8 cellular contexts compared by ENCODE assay signal in genomic region chr18:37566479-37567060, GRCh38. TPM values are rescaled to one million over a fixed set of nuclear protein-coding genes. Genes with fewer than 3 reads are reported as not detected.
DNase-seq lines count a peak whose midpoint lies in the region; ATAC-seq, FAIRE-seq and TF ChIP-seq lines count a peak whose summit lies in the region.

No MANE protein-coding gene starts in this region.

- TF ChIP-seq POLR2A in H1 (IDR thresholded peaks at IDR 0.05; ENCODE audit: control extremely low read depth in 1 of 2, low read depth in 2 of 2, low read length in 2 of 2) = no peak

- H3K56ac ChIP-seq in H1 (replicated peaks; ENCODE audit: insufficient read length, low read depth, low read length) = peak overlapping the region; percentile 49

- TF ChIP-seq CTCF in CD4-positive, alpha-beta T cell (IDR thresholded peaks at IDR 0.05) = no peak
- no peak for TF ChIP-seq CTCF in H1 (IDR thresholded peaks at IDR 0.05; ENCODE audit: control extremely low read depth in 1 of 3, insufficient read depth in 1 of 3, low read depth in 1 of 3, low read length in 3 of 3)
- TF ChIP-seq CTCF in nephron (IDR thresholded peaks at IDR 0.05; ENCODE audit: unreplicated experiment in 3 of 3) = no peak

- peaks cover 0 to 4% (median 0%) of the 10 kb centered on the region in 4 experiments; a peak in 1 of 8 replicates for H3K36me3 ChIP-seq in H1 (ENCODE audit: control insufficient read depth in 2 of 4, insufficient read depth in 4 of 4, low read length in 3 of 4)

- peak overlapping the region; percentile 63 to 87 (median 74) for H3K4me3 ChIP-seq in H1 (ENCODE audit: extremely low read depth in 1 of 4, insufficient read depth in 2 of 4, low read depth in 3 of 4, low read length in 4 of 4)

- peaks cover 0 to 14% (median 5%) of the 10 kb centered on the region in 4 experiments; a peak in 4 of 7 replicates for H3K4me1 ChIP-seq in H1 (replicated peaks in 1 of 4; ENCODE audit: control insufficient read depth in 3 of 4, insufficient read depth in 4 of 4, low read length in 3 of 4)

- FAIRE-seq in H1 (lab: Jason Lieb, UNC) = no peak

- H3K9me3 ChIP-seq in CD4-positive, alpha-beta T cell (ENCODE audit: control insufficient read depth, low read length) = no peaks in the 10 kb centered on the region
- H3K9me3 ChIP-seq in H1 (ENCODE audit: insufficient read depth in 2 of 2, low read depth in 1 of 2, low read length in 1 of 2) = no peaks in the 10 kb centered on the region

- no peak overlapping the region for H2BK5ac ChIP-seq in H1 (ENCODE audit: low read depth, low read length)

- no peak overlapping the region for H2AK5ac ChIP-seq in H1 (ENCODE audit: low read depth, low read length)

- no peak overlapping the region for H3K4ac ChIP-seq in H1 (replicated peaks; ENCODE audit: insufficient read length, low read depth, low read length)

- no peak for DNase-seq in CD4-positive, alpha-beta T cell
- DNase-seq in NCI-H1105 (lab: John Stamatoyannopoulos, UW) = peak; percentile 71
- DNase-seq in H1 (ENCODE audit: low read depth in 1 of 2, low spot score in 2 of 2) = no peak
- DNase-seq in foreskin melanocyte = no peak
- DNase-seq in natural killer cell treated with Interleukin-12 subunit alpha and Interleukin-12 subunit beta and Interleukin-15 and Interleukin-18, amount 100 ng/mL, for 72 hours (ENCODE audit: low spot score) = no peak

- no peak overlapping the region for H4K5ac ChIP-seq in H1 (ENCODE audit: insufficient read length, low read depth, low read length)

- peaks cover 83% of the 10 kb centered on the region for H3K27me3 Mint-ChIP-seq in CD4-positive, alpha-beta T cell
- peaks cover 97% of the 10 kb centered on the region for H3K27me3 Mint-ChIP-seq in nephron (ENCODE audit: low read depth)
- H3K27me3 Mint-ChIP-seq in natural killer cell treated with Interleukin-12 subunit alpha and Interleukin-12 subunit beta and Interleukin-15 and Interleukin-18, amount 100 ng/mL, for 72 hours = peaks cover 58 to 73% of the 10 kb centered on the region in 2 donors

- H3K4me1 Mint-ChIP-seq in CD4-positive, alpha-beta T cell (ENCODE audit: low read depth) = peaks cover 14% of the 10 kb centered on the region
- H3K4me1 Mint-ChIP-seq in nephron = peaks cover 15% of the 10 kb centered on the region
- peaks cover 5 to 7% of the 10 kb centered on the region in 2 donors for H3K4me1 Mint-ChIP-seq in natural killer cell treated with Interleukin-12 subunit alpha and Interleukin-12 subunit beta and Interleukin-15 and Interleukin-18, amount 100 ng/mL, for 72 hours (ENCODE audit: low read depth in 2 of 2)

- H3K23me2 ChIP-seq in H1 (ENCODE audit: low read depth, low read length) = peaks cover 15% of the 10 kb centered on the region

- CTCF ChIA-PET in CD4-positive, alpha-beta T cell (lab: Charles Lee) = no interaction called here
- CTCF ChIA-PET in H1 (lab: Charles Lee; ENCODE audit: partially characterized antibody) = interaction anchor here (0.6 to 2.0 kb wide), 6 partner anchors 11 to 625 kb away, joined by 3 to 7 read pairs (median 3); no protein-coding TSS in a partner anchor

- H3K14ac ChIP-seq in H1 (ENCODE audit: insufficient read length) = no peak overlapping the region

- 0% methylated on average over 28 of the region's 51 CpGs; no CpG with 5 or more reads in 1 of the 2 experiments for WGBS in H1 (ENCODE audit: extremely low coverage in 1 of 2, insufficient coverage in 1 of 2, insufficient read length in 1 of 2, insufficient replicate concordance in 2 of 2, low coverage in 1 of 2, low lambda C conversion rate in 2 of 2, missing lambda C conversion rate in 1 of 2), 2 experiments

- H3K27ac Mint-ChIP-seq in CD4-positive, alpha-beta T cell = no peak overlapping the region
- peak overlapping the region in 2 of 3 experiments; percentile 23 to 76 for H3K27ac Mint-ChIP-seq in nephron
- H3K27ac Mint-ChIP-seq in natural killer cell treated with Interleukin-12 subunit alpha and Interleukin-12 subunit beta and Interleukin-15 and Interleukin-18, amount 100 ng/mL, for 72 hours = no peak overlapping the region

- ATAC-seq in CD4-positive, alpha-beta T cell (ENCODE audit: poor library complexity) = no peak
- ATAC-seq in HG03108 (IDR thresholded peaks at IDR 0.05; ENCODE audit: unreplicated experiment) (no peak), GM21515 (IDR thresholded peaks at IDR 0.05; ENCODE audit: unreplicated experiment) (no peak)
- no peak for ATAC-seq in natural killer cell treated with Interleukin-12 subunit alpha and Interleukin-12 subunit beta and Interleukin-15 and Interleukin-18, amount 100 ng/mL, for 72 hours

- H4K8ac ChIP-seq in H1 (ENCODE audit: extremely low read depth, insufficient read depth, low read length) = no peak overlapping the region

- H2BK20ac ChIP-seq in H1 (ENCODE audit: low read length) = no peak overlapping the region

- no peaks in the 10 kb centered on the region for H3K36me3 Mint-ChIP-seq in CD4-positive, alpha-beta T cell (ENCODE audit: low read depth)
- H3K36me3 Mint-ChIP-seq in nephron (ENCODE audit: low read depth) = no peaks in the 10 kb centered on the region
- no peaks in the 10 kb centered on the region for H3K36me3 Mint-ChIP-seq in natural killer cell treated with Interleukin-12 subunit alpha and Interleukin-12 subunit beta and Interleukin-15 and Interleukin-18, amount 100 ng/mL, for 72 hours

- no peak overlapping the region for H3K23ac ChIP-seq in H1 (ENCODE audit: insufficient read length)

- H4K20me1 ChIP-seq in H1 (replicated peaks in 1 of 2; ENCODE audit: control insufficient read depth in 1 of 2, insufficient read depth in 2 of 2, low read length in 2 of 2) = peaks cover 4 to 5% of the 10 kb centered on the region in 2 experiments

- POLR2A ChIA-PET in CD4-positive, alpha-beta T cell (lab: Charles Lee) = no interaction called here
- POLR2A ChIA-PET in H1 (lab: Charles Lee; ENCODE audit: partially characterized antibody) = interaction anchor here (0.6 to 2.3 kb wide), 11 partner anchors 10 to 1365 kb away, joined by 3 to 21 read pairs (median 3); no protein-coding TSS in a partner anchor

- H3K4me3 Mint-ChIP-seq in CD4-positive, alpha-beta T cell = peak overlapping the region; percentile 66
- peak overlapping the region; percentile 91 to 93 (median 92) for H3K4me3 Mint-ChIP-seq in nephron
- H3K4me3 Mint-ChIP-seq in natural killer cell treated with Interleukin-12 subunit alpha and Interleukin-12 subunit beta and Interleukin-15 and Interleukin-18, amount 100 ng/mL, for 72 hours = no peak overlapping the region

- no peak overlapping the region for H4K91ac ChIP-seq in H1 (replicated peaks; ENCODE audit: insufficient read length, low read length)

- peak overlapping the region in 1 of 4 experiments; percentile 65; a peak in 1 of 7 replicates for H3K9ac ChIP-seq in H1 (replicated peaks in 1 of 4; ENCODE audit: extremely low read depth in 1 of 4, low read depth in 3 of 4, low read length in 3 of 4)

- H3K4me2 ChIP-seq in H1 (ENCODE audit: insufficient read depth in 1 of 2, low read depth in 2 of 2, low read length in 2 of 2) = peak overlapping the region; percentile 99 to 100

- no peak for TF ChIP-seq RAD21 in H1 (IDR thresholded peaks at IDR 0.05 in 1 of 2, conservative IDR thresholded peaks at IDR 0.05 in 1 of 2; ENCODE audit: low read depth in 2 of 2, low read length in 2 of 2)

- H3K18ac ChIP-seq in H1 (ENCODE audit: extremely low read depth, low read length) = no peak overlapping the region

- H2BK15ac ChIP-seq in H1 (ENCODE audit: low read length) = no peak overlapping the region

- no peak overlapping the region for H2BK120ac ChIP-seq in H1 (replicated peaks; ENCODE audit: low read depth, low read length)

- no peaks in the 10 kb centered on the region for H3K9me3 Mint-ChIP-seq in CD4-positive, alpha-beta T cell
- no peaks in the 10 kb centered on the region for H3K9me3 Mint-ChIP-seq in nephron
- H3K9me3 Mint-ChIP-seq in natural killer cell treated with Interleukin-12 subunit alpha and Interleukin-12 subunit beta and Interleukin-15 and Interleukin-18, amount 100 ng/mL, for 72 hours = no peaks in the 10 kb centered on the region

- H3K79me2 ChIP-seq in H1 (ENCODE audit: control insufficient read depth in 1 of 2, insufficient read depth in 2 of 2, low read length in 2 of 2) = no peaks in the 10 kb centered on the region

- no peak overlapping the region for H2BK12ac ChIP-seq in H1 (ENCODE audit: low read depth, low read length)

- no peak overlapping the region for H2AFZ ChIP-seq in H1 (ENCODE audit: low read length)

- H3K79me1 ChIP-seq in H1 (ENCODE audit: low read depth, low read length) = no peaks in the 10 kb centered on the region

- H3K27me3 ChIP-seq in CD4-positive, alpha-beta T cell (ENCODE audit: control insufficient read depth, insufficient read depth, low read length) = peaks cover 70% of the 10 kb centered on the region
- H3K27me3 ChIP-seq in H1 (replicated peaks in 1 of 4; ENCODE audit: control insufficient read depth in 3 of 4, extremely low read depth in 1 of 4, insufficient read depth in 3 of 4, low read length in 3 of 4) = peaks cover 37 to 73% (median 68%) of the 10 kb centered on the region in 4 experiments

- intact Hi-C loops in CD4-positive, alpha-beta T cell (cut with DNase I, micrococcal nuclease) = no loop called here

- H3K27ac ChIP-seq in CD4-positive, alpha-beta T cell (ENCODE audit: low read depth, low read length) = no peak overlapping the region
- no peak overlapping the region for H3K27ac ChIP-seq in H1 (ENCODE audit: low read depth, low read length)

- TF ChIP-seq EP300 in H1 (IDR thresholded peaks at IDR 0.05; ENCODE audit: borderline replicate concordance in 1 of 2, low read depth in 2 of 2, low read length in 2 of 2) = no peak

TF ChIP-seq in H1, 55 proteins besides CTCF, POLR2A, EP300 and RAD21:
- no peak for TF ChIP-seq FOSL1 (IDR thresholded peaks at IDR 0.05; ENCODE audit: insufficient read depth, low read depth, low read length)
- TF ChIP-seq KDM4A (IDR thresholded peaks at IDR 0.05; ENCODE audit: low read depth, low read length, severe bottlenecking) = peak; percentile 52

RNA-seq across cellular contexts. Expression of gene CELF4, which starts 1.0 kb away (rescaled TPM):
- total RNA-seq in CD4-positive, alpha-beta T cell = not detected
- 3.3 and 3.4 TPM in 2 replicates for total RNA-seq in H1 (2021; fragmentation: NEBNext Ultra II Directional; extraction: Animal tissue kit (Norgen Biotek cat#: 25700))
- polyA plus RNA-seq in H1 (2011; rRNA removed) = 1.6 and 2.8 TPM in 2 replicates
- polyA plus RNA-seq in H1 (2011; cell fraction: cytosol; rRNA removed) = 1.6 TPM
- 4.1 TPM for polyA plus RNA-seq in H1 (2011; cell fraction: nucleus; rRNA removed)
- polyA plus RNA-seq in H1 (2012, experiment 1 of 2) = 1.6 to 3.7 TPM (median 2.9 TPM) in 4 replicates
- polyA plus RNA-seq in H1 (2012, experiment 2 of 2) = 1.5 TPM
- polyA plus RNA-seq in H1 (2013, experiment 1 of 2) = 11.9 TPM
- 11.2 TPM for polyA plus RNA-seq in H1 (2013, experiment 2 of 2)
- polyA minus RNA-seq in H1 (2011; rRNA and poly(A)+ RNA removed) = 0.63 and 0.93 TPM in 2 replicates
- 1.4 TPM for polyA minus RNA-seq in H1 (2011; cell fraction: cytosol; rRNA and poly(A)+ RNA removed)
- 5.7 TPM for polyA minus RNA-seq in H1 (2011; cell fraction: nucleus; rRNA and poly(A)+ RNA removed)
- not detected for total RNA-seq in natural killer cell treated with Interleukin-12 subunit alpha and Interleukin-12 subunit beta and Interleukin-15 and Interleukin-18, amount 100 ng/mL, for 72 hours

Comparison
In these comparisons a context has a peak if more than half of its experiments do, and no peak if none do; other contexts are left out.
1. H3K27ac Mint-ChIP-seq: peak in nephron (2 of 3); none in CD4-positive, alpha-beta T cell (single experiment) and natural killer cell treated with Interleukin-12 subunit alpha and Interleukin-12 subunit beta and Interleukin-15 and Interleukin-18, amount 100 ng/mL, for 72 hours (0 of 2).